Comparison of ENCODE assay signal across 8 cellular contexts in genomic region chr6:25053875-25054371, GRCh38.
DNase-seq lines count a peak whose midpoint lies in the region; ATAC-seq, FAIRE-seq and TF ChIP-seq lines count a peak whose summit lies in the region.

No MANE protein-coding gene starts in this region.

- no peak for TF ChIP-seq CTCF in PC-9 (conservative IDR thresholded peaks at IDR 0.05)

- peaks cover 5% of the 10 kb centered on the region; the same call in 1 of the 2 replicates for H3K9me3 ChIP-seq in PC-9 (ENCODE audit: insufficient read depth, low read depth)

- H3K4me3 ChIP-seq in PC-9: no peak overlapping the region

- BruUV-seq in PC-9 (replicated peaks; lab: Mats Ljungman, UMichigan): no TSS peak

- ATAC-seq in GM18508 (IDR thresholded peaks at IDR 0.05; ENCODE audit: insufficient read depth, unreplicated experiment) (peak; percentile 66), HG02884 (IDR thresholded peaks at IDR 0.05; ENCODE audit: unreplicated experiment) (peak; percentile 71), left ventricle myocardium superior (peak; percentile 60)

- H3K36me3 ChIP-seq in PC-9 (ENCODE audit: low read depth): no peaks in the 10 kb centered on the region

- H3F3A ChIP-seq in PC-9 (ENCODE audit: insufficient read depth, low read depth): no peaks in the 10 kb centered on the region

- H4K20me1 ChIP-seq in PC-9 (ENCODE audit: insufficient read depth): no peaks in the 10 kb centered on the region

- 0 out of 2 replicates have a peak overlapping the region, but pooled peaks have one; percentile 2 for H3K4me2 ChIP-seq in PC-9

- no peaks in the 10 kb centered on the region for H3K79me2 ChIP-seq in PC-9 (ENCODE audit: low read depth)

- H2AFZ ChIP-seq in PC-9: no peak overlapping the region

- DNase-seq in A172 (ENCODE audit: low spot score): peak; percentile 42
- DNase-seq in PC-9: no peak
- DNase-seq in left ventricle myocardium superior: no peak
- no peak for DNase-seq in NCI-H1105 treated with DMSO at 0.1 percent for 48 hours (lab: John Stamatoyannopoulos, UW)
- DNase-seq in urothelium cell line (ENCODE audit: low spot score): no peak
- DNase-seq in posterior vena cava (ENCODE audit: low spot score): no peak

- FAIRE-seq in urothelium cell line (lab: Jason Lieb, UNC): no peak

- intact Hi-C loops in PC-9 (cut with micrococcal nuclease; ENCODE audit: unreplicated experiment): no loop called here
- intact Hi-C loops in left ventricle myocardium superior (cut with micrococcal nuclease): no loop called here
- intact Hi-C loops in posterior vena cava (cut with DNase I): no loop called here

- CTCF ChIA-PET in PC-9 (lab: Charles Lee): interaction anchor here (0.6 to 0.8 kb wide), 2 partner anchors 26 to 121 kb away, joined by 4 read pairs; no protein-coding TSS in a partner anchor

- no peak overlapping the region for H3K27ac ChIP-seq in PC-9

- no peaks in the 10 kb centered on the region for H3K9me2 ChIP-seq in PC-9 (ENCODE audit: insufficient read depth)

- POLR2A ChIA-PET in PC-9 (lab: Charles Lee; ENCODE audit: unreplicated experiment): interaction anchor here (0.5 to 0.7 kb wide), 6 partner anchors 10 to 651 kb away, joined by 3 to 8 read pairs (median 4); partner anchors contain the start of gene MRS2

- peaks cover 49% of the 10 kb centered on the region for H3K4me1 ChIP-seq in PC-9 (replicated peaks; ENCODE audit: insufficient read depth)

- no peaks in the 10 kb centered on the region for H3K27me3 ChIP-seq in PC-9 (ENCODE audit: insufficient read depth, low read depth)
